Comparison of ENCODE assay signal across 27 cellular contexts in genomic region chr5:149201121-149201637, GRCh38. TPM values are rescaled to one million over a fixed set of nuclear protein-coding genes. Genes with fewer than 3 reads are reported as not detected.
"Had no signal": no experiment of that assay in that cellular context is flagged by ENCODE, and none has a peak within 500 bp of the region (broad histone marks: within the 10 kb centered on the region; RNA-seq: fewer than 3 reads in every experiment).

No MANE protein-coding gene starts in this region.

- H3K27me3 ChIP-seq: gastroesophageal sphincter, left lung, neutrophil, stomach, thyroid gland, upper lobe of left lung, vagina had no signal

- DNase-seq: activated CD4-positive, alpha-beta memory T cell treated with anti-CD3 and anti-CD28 coated beads, Interleukin-2, amount 10 ng/mL, durations not matched to agents 7 days and 5 days; activated CD4-positive, alpha-beta T cell treated with anti-CD3 and anti-CD28 coated beads, Interleukin-2, amount 10 ng/mL, durations not matched to agents 24 days and 14 days; activated CD4-positive, CD25-positive, alpha-beta regulatory T cell treated with anti-CD3 and anti-CD28 coated beads, Interleukin-2, amount 50 U/mL, for 72 hours; activated naive CD8-positive, alpha-beta T cell treated with anti-CD3 and anti-CD28 coated beads, Interleukin-2, amount 50 U/mL, for 24 hours; activated T-cell treated with anti-CD3 and anti-CD28 coated beads, Interleukin-2, amount 50 U/mL, for 48 hours; amygdala; caudate nucleus; cortex of kidney; effector memory CD8-positive, alpha-beta T cell; erythroblast; head of caudate nucleus; left lung; mucosa of descending colon; nephron progenitor cell; small intestine; stimulated activated CD4-positive, alpha-beta T cell treated with anti-CD3 and anti-CD28 coated beads, Interleukin-4, amount 100 ng/mL, for 24 hours; stomach; T-helper 2 cell; upper lobe of left lung had no signal

- H3K36me3 ChIP-seq: neutrophil, thyroid gland had no signal

- H3K27ac Mint-ChIP-seq: activated CD4-positive, alpha-beta memory T cell treated with anti-CD3 and anti-CD28 coated beads, Interleukin-2, amount 10 ng/mL, durations not matched to agents 7 days and 5 days; activated CD4-positive, alpha-beta T cell treated with anti-CD3 and anti-CD28 coated beads, Interleukin-2, amount 10 ng/mL, durations not matched to agents 24 days and 14 days; activated naive CD4-positive, alpha-beta T cell treated with anti-CD3 and anti-CD28 coated beads, Interleukin-2, amount 50 U/mL, for 24 hours; activated naive CD8-positive, alpha-beta T cell treated with anti-CD3 and anti-CD28 coated beads, Interleukin-2, amount 50 U/mL, for 24 hours; activated T-helper 2 cell treated with anti-CD3 and anti-CD28 coated beads, Interferon-gamma antibody, Interleukin-2, Interleukin-4, amounts not matched to agents 10 μg/mL and 5 μg/mL and 100 μg/mL, durations not matched to agents 14 hours and 24 hours and 36 hours; effector memory CD8-positive, alpha-beta T cell; nephron progenitor cell; stimulated activated effector memory CD8-positive, alpha-beta T cell treated with anti-CD3 and anti-CD28 coated beads, Interleukin-12 subunit alpha, Interleukin-12 subunit beta, amount 100 ng/mL, for 72 hours had no signal

- H3K9me3 ChIP-seq: gastroesophageal sphincter, left lung, mucosa of descending colon, neutrophil, stomach, thyroid gland, upper lobe of left lung, vagina had no signal

- H3K27ac ChIP-seq: gastroesophageal sphincter, left lung, neutrophil, stomach, thyroid gland, upper lobe of left lung, vagina had no signal

- H3K4me1 Mint-ChIP-seq: activated CD4-positive, alpha-beta memory T cell treated with anti-CD3 and anti-CD28 coated beads, Interleukin-2, amount 10 ng/mL, durations not matched to agents 7 days and 5 days; activated CD4-positive, alpha-beta T cell treated with anti-CD3 and anti-CD28 coated beads, Interleukin-2, amount 10 ng/mL, durations not matched to agents 24 days and 14 days; activated naive CD4-positive, alpha-beta T cell treated with anti-CD3 and anti-CD28 coated beads, Interleukin-2, amount 50 U/mL, for 24 hours; activated naive CD8-positive, alpha-beta T cell treated with anti-CD3 and anti-CD28 coated beads, Interleukin-2, amount 50 U/mL, for 24 hours; nephron progenitor cell; stimulated activated effector memory CD8-positive, alpha-beta T cell treated with anti-CD3 and anti-CD28 coated beads, Interleukin-12 subunit alpha, Interleukin-12 subunit beta, amount 100 ng/mL, for 72 hours had no signal

- H3K4me3 ChIP-seq: gastroesophageal sphincter, left lung, lung, mucosa of descending colon, stomach, thyroid gland, upper lobe of left lung, vagina had no signal

- H3K9me3 Mint-ChIP-seq: activated CD4-positive, alpha-beta memory T cell treated with anti-CD3 and anti-CD28 coated beads, Interleukin-2, amount 10 ng/mL, durations not matched to agents 7 days and 5 days; activated CD4-positive, alpha-beta T cell treated with anti-CD3 and anti-CD28 coated beads, Interleukin-2, amount 10 ng/mL, durations not matched to agents 24 days and 14 days; activated naive CD4-positive, alpha-beta T cell treated with anti-CD3 and anti-CD28 coated beads, Interleukin-2, amount 50 U/mL, for 24 hours; activated naive CD8-positive, alpha-beta T cell treated with anti-CD3 and anti-CD28 coated beads, Interleukin-2, amount 50 U/mL, for 24 hours; activated T-helper 2 cell treated with anti-CD3 and anti-CD28 coated beads, Interferon-gamma antibody, Interleukin-2, Interleukin-4, amounts not matched to agents 10 μg/mL and 5 μg/mL and 100 μg/mL, durations not matched to agents 14 hours and 24 hours and 36 hours; effector memory CD8-positive, alpha-beta T cell; nephron progenitor cell; stimulated activated effector memory CD8-positive, alpha-beta T cell treated with anti-CD3 and anti-CD28 coated beads, Interleukin-12 subunit alpha, Interleukin-12 subunit beta, amount 100 ng/mL, for 72 hours had no signal

- H3K36me3 Mint-ChIP-seq: activated naive CD4-positive, alpha-beta T cell treated with anti-CD3 and anti-CD28 coated beads, Interleukin-2, amount 50 U/mL, for 24 hours; stimulated activated effector memory CD8-positive, alpha-beta T cell treated with anti-CD3 and anti-CD28 coated beads, Interleukin-12 subunit alpha, Interleukin-12 subunit beta, amount 100 ng/mL, for 72 hours had no signal

- H3K4me3 Mint-ChIP-seq: activated CD4-positive, alpha-beta memory T cell treated with anti-CD3 and anti-CD28 coated beads, Interleukin-2, amount 10 ng/mL, durations not matched to agents 7 days and 5 days; activated CD4-positive, alpha-beta T cell treated with anti-CD3 and anti-CD28 coated beads, Interleukin-2, amount 10 ng/mL, durations not matched to agents 24 days and 14 days; activated naive CD4-positive, alpha-beta T cell treated with anti-CD3 and anti-CD28 coated beads, Interleukin-2, amount 50 U/mL, for 24 hours; activated naive CD8-positive, alpha-beta T cell treated with anti-CD3 and anti-CD28 coated beads, Interleukin-2, amount 50 U/mL, for 24 hours; effector memory CD8-positive, alpha-beta T cell; nephron progenitor cell; stimulated activated effector memory CD8-positive, alpha-beta T cell treated with anti-CD3 and anti-CD28 coated beads, Interleukin-12 subunit alpha, Interleukin-12 subunit beta, amount 100 ng/mL, for 72 hours had no signal

- H3K27me3 Mint-ChIP-seq: activated CD4-positive, alpha-beta memory T cell treated with anti-CD3 and anti-CD28 coated beads, Interleukin-2, amount 10 ng/mL, durations not matched to agents 7 days and 5 days; activated CD4-positive, alpha-beta T cell treated with anti-CD3 and anti-CD28 coated beads, Interleukin-2, amount 10 ng/mL, durations not matched to agents 24 days and 14 days; activated naive CD4-positive, alpha-beta T cell treated with anti-CD3 and anti-CD28 coated beads, Interleukin-2, amount 50 U/mL, for 24 hours; activated naive CD8-positive, alpha-beta T cell treated with anti-CD3 and anti-CD28 coated beads, Interleukin-2, amount 50 U/mL, for 24 hours; effector memory CD8-positive, alpha-beta T cell had no signal

RNA-seq across cellular contexts. Expression of gene ABLIM3, which starts 59.9 kb away (rescaled TPM):
- total RNA-seq: activated CD4-positive, alpha-beta T cell treated with anti-CD3 and anti-CD28 coated beads, Interleukin-2, amount 10 ng/mL, durations not matched to agents 24 days and 14 days; activated T-helper 2 cell treated with anti-CD3 and anti-CD28 coated beads, Interferon-gamma antibody, Interleukin-2, Interleukin-4, amounts not matched to agents 10 μg/mL and 5 μg/mL and 100 μg/mL, durations not matched to agents 14 hours and 24 hours and 36 hours had no signal
